Comparison of ENCODE assay signal across 9 cellular contexts in the genomic region with DNA sequence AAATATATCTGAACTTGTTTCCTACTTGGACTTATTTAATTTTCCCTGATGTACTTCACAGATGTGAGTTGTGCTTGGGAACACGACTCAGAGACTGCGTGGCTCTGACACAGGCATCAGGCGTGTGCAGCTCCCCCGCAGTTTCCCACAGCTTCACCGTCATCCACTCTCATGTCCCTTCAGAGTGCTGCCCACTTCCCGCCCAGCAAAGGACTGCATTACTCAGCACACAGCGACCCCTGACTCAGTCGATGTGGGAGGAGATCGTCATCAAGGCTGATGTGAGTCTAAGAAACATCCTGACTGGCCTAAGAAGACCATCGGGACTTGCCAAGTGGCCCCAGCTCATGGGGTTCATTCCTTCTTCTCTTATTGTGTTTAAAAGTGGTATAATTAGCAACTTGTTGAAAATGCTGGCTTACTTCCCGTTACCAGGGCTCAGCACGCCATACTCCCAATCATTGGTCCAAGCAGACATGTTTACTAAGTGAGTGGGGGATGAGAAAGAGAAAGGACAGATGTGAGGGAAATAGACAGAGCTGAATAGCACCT.
DNase-seq lines count a peak whose midpoint lies in the region; ATAC-seq, FAIRE-seq and TF ChIP-seq lines count a peak whose summit lies in the region.
"Had no signal": no experiment of that assay in that cellular context is flagged by ENCODE, and none has a peak within 500 bp of the region (broad histone marks: within the 10 kb centered on the region; RNA-seq: fewer than 3 reads in every experiment).

No MANE protein-coding gene starts in this region.

- intact Hi-C loops in pancreas (cut with DNase I) (no loop called here), uterus (cut with DNase I; ENCODE audit: low total_unique reads) (no loop called here)

- no peaks in the 10 kb centered on the region for H3K9me3 ChIP-seq in pancreas
- no peaks in the 10 kb centered on the region for H3K9me3 ChIP-seq in uterus

- no peak for TF ChIP-seq CTCF in epithelial cell of proximal tubule (conservative IDR thresholded peaks at IDR 0.05; ENCODE audit: low read depth, low read length)
- TF ChIP-seq CTCF in pancreas (IDR thresholded peaks at IDR 0.05) = no peak
- no peak for TF ChIP-seq CTCF in uterus (IDR thresholded peaks at IDR 0.05)

- FAIRE-seq in pancreas (lab: Jason Lieb, UNC) = no peak
- FAIRE-seq: GM12878 had no signal

- H3K27ac ChIP-seq in pancreas (peak overlapping the region in 1 of 4 donors; percentile 8), uterus (peak overlapping the region; percentile 74 to 76)

- no peaks in the 10 kb centered on the region for H3K4me1 ChIP-seq in pancreas
- H3K4me1 ChIP-seq in uterus = peaks cover 0 to 3% of the 10 kb centered on the region in 2 donors

- H3K27me3 ChIP-seq in pancreas = no peaks in the 10 kb centered on the region
- H3K27me3 ChIP-seq in uterus = no peaks in the 10 kb centered on the region

- TF ChIP-seq POLR2A in uterus (IDR thresholded peaks at IDR 0.05) = no peak

- ATAC-seq in pancreas = peak in 3 of 4 donors; percentile 46 to 76 (median 59)
- no peak for ATAC-seq in HG03045 (IDR thresholded peaks at IDR 0.05; ENCODE audit: unreplicated experiment)
- ATAC-seq: GM12878 had no signal

- H3K36me3 ChIP-seq in pancreas (no peaks in the 10 kb centered on the region), uterus (no peaks in the 10 kb centered on the region)

- WGBS in pancreas, 2 donors = 79 to 80% methylated on average over 12 of the region's 12 CpGs

- DNase-seq in CD1c-positive myeloid dendritic cell (ENCODE audit: extremely low spot score) = peak; percentile 94
- DNase-seq in T1000 (lab: John Stamatoyannopoulos, UW) = peak; percentile 46
- peak; percentile 65 for DNase-seq in epithelial cell of proximal tubule (ENCODE audit: low read depth)
- peak in 2 of 6 donors; percentile 9 to 32 for DNase-seq in pancreas
- peak; percentile 77 to 82 for DNase-seq in uterus
- DNase-seq in OCI-M2 (lab: John Stamatoyannopoulos, UW; ENCODE audit: unreplicated experiment) = no peak
- no peak for DNase-seq in SHP77 treated with DMSO at 0.1 percent for 48 hours (lab: John Stamatoyannopoulos, UW)

- H3K4me3 ChIP-seq in epithelial cell of proximal tubule (ENCODE audit: low read depth, low read length) = no peak overlapping the region
- no peak overlapping the region for H3K4me3 ChIP-seq in pancreas
- no peak overlapping the region for H3K4me3 ChIP-seq in uterus
- H3K4me3 ChIP-seq: GM12878 had no signal

Comparison
In these comparisons a context has a peak if more than half of its experiments do, and no peak if none do; other contexts are left out.
1. DNase-seq: peak in CD1c-positive myeloid dendritic cell (single experiment), T1000 (single experiment), epithelial cell of proximal tubule (single experiment) and uterus (2 of 2); none in OCI-M2 (single experiment) and SHP77 treated with DMSO at 0.1 percent for 48 hours (single experiment).